Comparison of ENCODE assay signal across 9 cellular contexts in the genomic region with DNA sequence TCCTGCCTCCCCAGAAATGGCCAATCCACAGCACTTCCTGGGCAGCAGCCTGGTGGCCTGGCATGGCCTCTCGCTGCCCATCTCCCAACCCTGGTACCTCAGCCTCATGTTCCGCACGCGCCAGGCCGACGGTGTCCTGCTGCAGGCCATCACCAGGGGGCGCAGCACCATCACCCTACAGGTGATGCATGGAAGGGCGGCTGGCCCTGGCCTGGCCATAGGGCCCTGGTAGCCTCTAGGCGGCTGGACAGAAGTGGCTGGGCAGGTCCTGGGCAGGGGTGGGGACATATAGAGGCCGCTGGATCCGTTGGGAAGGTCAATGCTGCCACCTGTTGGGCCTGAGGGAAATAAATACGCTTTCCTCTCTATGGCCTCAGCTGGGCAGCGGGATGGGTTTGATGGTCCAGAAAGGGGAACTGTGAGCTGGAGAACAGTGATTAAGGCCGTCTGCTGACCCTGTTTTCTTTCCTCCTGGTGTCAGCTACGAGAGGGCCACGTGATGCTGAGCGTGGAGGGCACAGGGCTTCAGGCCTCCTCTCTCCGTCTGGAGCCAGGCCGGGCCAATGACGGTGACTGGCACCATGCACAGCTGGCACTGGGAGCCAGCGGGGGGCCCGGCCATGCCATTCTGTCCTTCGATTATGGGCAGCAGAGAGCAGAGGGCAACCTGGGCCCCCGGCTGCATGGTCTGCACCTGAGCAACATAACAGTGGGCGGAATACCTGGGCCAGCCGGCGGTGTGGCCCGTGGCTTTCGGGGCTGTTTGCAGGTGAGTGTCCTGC. TPM values are rescaled to one million over a fixed set of nuclear protein-coding genes. Genes with fewer than 3 reads are reported as not detected.
A peak's percentile ranks its signal among the peaks of the same experiment; 100 is the strongest.
DNase-seq lines count a peak whose midpoint lies in the region; ATAC-seq, FAIRE-seq and TF ChIP-seq lines count a peak whose summit lies in the region.
"Had no signal": no experiment of that assay in that cellular context is flagged by ENCODE, and none has a peak within 500 bp of the region (broad histone marks: within the 10 kb centered on the region; RNA-seq: fewer than 3 reads in every experiment).

No MANE protein-coding gene starts in this region.

- H3K4me3 ChIP-seq in OCI-LY7 (ENCODE audit: low read depth, low read length, poor library complexity, severe bottlenecking) (no peak overlapping the region), epithelial cell of esophagus (ENCODE audit: low read length) (no peak overlapping the region)
- H3K4me3 ChIP-seq: skin epidermis had no signal

- no TSS peak for BruUV-seq in OCI-LY7 (replicated peaks; lab: Mats Ljungman, UMichigan)

- POLR2A ChIA-PET in OCI-LY7 (lab: Charles Lee) = no interaction called here

- no peak for TF ChIP-seq POLR2A in GM12891 (IDR thresholded peaks at IDR 0.05; ENCODE audit: low read depth, low read length)

- peak; percentile 93 for TF ChIP-seq CTCF in OCI-LY7 (conservative IDR thresholded peaks at IDR 0.05; ENCODE audit: low read length)
- peak; percentile 94 for TF ChIP-seq CTCF in epithelial cell of esophagus (IDR thresholded peaks at IDR 0.05; ENCODE audit: insufficient read depth, low read depth, low read length, missing control alignments)

- H4K20me1 ChIP-seq in OCI-LY7 (ENCODE audit: insufficient read depth, low read length) = no peaks in the 10 kb centered on the region

- H2AFZ ChIP-seq in OCI-LY7 (ENCODE audit: low read length) = no peak overlapping the region

- FAIRE-seq in GM12891 (lab: Jason Lieb, UNC) = peak; percentile 72

- H3K4me1 ChIP-seq in OCI-LY7 (ENCODE audit: insufficient read depth, low read length, poor library complexity, severe bottlenecking) = no peaks in the 10 kb centered on the region

- no peaks in the 10 kb centered on the region for H3K79me2 ChIP-seq in OCI-LY7 (ENCODE audit: insufficient read depth, low read depth, low read length)

- intact Hi-C loops in OCI-LY7 (cut with micrococcal nuclease; ENCODE audit: unreplicated experiment) = loop anchor here (1.0 kb wide), 2 partner anchors 136 to 269 kb away; no protein-coding TSS in a partner anchor

- CTCF ChIA-PET in OCI-LY7 (lab: Charles Lee; ENCODE audit: unreplicated experiment) = interaction anchor here (1.2 kb wide), 1 partner anchor 137 kb away, joined by 4 read pairs; no protein-coding TSS in a partner anchor

- H3K9me2 ChIP-seq in OCI-LY7 (ENCODE audit: insufficient read depth, low read length) = no peaks in the 10 kb centered on the region

- H3K27ac ChIP-seq in OCI-LY7 (ENCODE audit: low read depth, low read length, poor library complexity, severe bottlenecking) = no peak overlapping the region

- H3K9me3 ChIP-seq in OCI-LY7 (ENCODE audit: low read length) = no peaks in the 10 kb centered on the region

- peak; percentile 82 for DNase-seq in GM12891 (ENCODE audit: insufficient read length, low spot score)
- peak; percentile 76 for DNase-seq in OCI-LY7 (ENCODE audit: low spot score)
- peak; percentile 72 for DNase-seq in activated T-cell treated with anti-CD3 and anti-CD28 coated beads for 24 hours (ENCODE audit: low read depth)
- DNase-seq in epithelial cell of esophagus (ENCODE audit: low read depth) = no peak
- peak; percentile 79 for DNase-seq in mucosa of gallbladder (ENCODE audit: low spot score)
- peak; percentile 65 for DNase-seq in stimulated activated CD8-positive, alpha-beta memory T cell treated with anti-CD3 and anti-CD28 coated beads, Interleukin-7, amount 100 ng/mL, for 24 hours (ENCODE audit: low read depth)

- no peak overlapping the region for H3K4me2 ChIP-seq in OCI-LY7 (ENCODE audit: low read length)

- ATAC-seq in HG02973 (IDR thresholded peaks at IDR 0.05; ENCODE audit: unreplicated experiment) = peak; percentile 48
- ATAC-seq in HG02870 (IDR thresholded peaks at IDR 0.05; ENCODE audit: unreplicated experiment) = no peak

- H3K36me3 ChIP-seq in OCI-LY7 (ENCODE audit: insufficient read depth, low read length) = peaks cover 4% of the 10 kb centered on the region; the same call in 1 of the 2 replicates

TF ChIP-seq in GM12891, 5 proteins besides CTCF, POLR2A, EP300 and RAD21:
- no peak for TF ChIP-seq POLR2AphosphoS5 (IDR thresholded peaks at IDR 0.05; ENCODE audit: low read depth, low read length)
- TF ChIP-seq SPI1 (IDR thresholded peaks at IDR 0.05; ENCODE audit: low read depth, low read length) = no peak
- TF ChIP-seq POU2F2 (IDR thresholded peaks at IDR 0.05; ENCODE audit: low read depth, low read length) = no peak
- TF ChIP-seq PAX5 (IDR thresholded peaks at IDR 0.05; ENCODE audit: insufficient read depth, low read length, severe bottlenecking) = no peak
- TF ChIP-seq TAF1 (IDR thresholded peaks at IDR 0.05; ENCODE audit: low read depth, low read length) = no peak

RNA-seq across cellular contexts. Expression of gene CELSR2, which starts 14.4 kb away (rescaled TPM):
- polyA plus RNA-seq in GM12891 (2012; ENCODE audit: low read depth, missing spikeins) = 0.17 TPM
- 5.0 and 6.9 TPM in 2 replicates for total RNA-seq in OCI-LY7 (2014; rRNA removed; shearing (Covaris generic))
- total RNA-seq in OCI-LY7 (2022) (12.5 and 13.0 TPM in 2 replicates), mucosa of gallbladder (20.9 TPM)

RNA-seq across cellular contexts. Expression of gene PSRC1, which starts 19.2 kb away (rescaled TPM):
- 3.6 TPM for polyA plus RNA-seq in GM12891 (2012; ENCODE audit: low read depth, missing spikeins)
- 42.7 and 44.5 TPM in 2 replicates for total RNA-seq in OCI-LY7 (2014; rRNA removed; shearing (Covaris generic))
- 40.7 and 43.7 TPM in 2 replicates for total RNA-seq in OCI-LY7 (2022)
- 7.4 TPM for total RNA-seq in mucosa of gallbladder

RNA-seq across cellular contexts. Expression of gene MYBPHL, which starts 43.0 kb away (rescaled TPM):
- polyA plus RNA-seq in GM12891 (2012; ENCODE audit: low read depth, missing spikeins) = 0.08 TPM
- total RNA-seq in OCI-LY7 (2014; rRNA removed; shearing (Covaris generic)) = 0.16 TPM in 1 of 2 replicates, not detected in the other
- 0.35 TPM in 1 of 2 replicates, not detected in the other for total RNA-seq in OCI-LY7 (2022)
- total RNA-seq in mucosa of gallbladder = 0.20 TPM

RNA-seq across cellular contexts. Expression of gene SARS1, which starts 50.1 kb away (rescaled TPM):
- 100 TPM for polyA plus RNA-seq in GM12891 (2012; ENCODE audit: low read depth, missing spikeins)
- total RNA-seq in OCI-LY7 (2014; rRNA removed; shearing (Covaris generic)) = 277 and 295 TPM in 2 replicates
- total RNA-seq in OCI-LY7 (2022) = 290 and 323 TPM in 2 replicates
- 113 TPM for total RNA-seq in mucosa of gallbladder
